9 cellular contexts compared by ENCODE assay signal in the genomic region with DNA sequence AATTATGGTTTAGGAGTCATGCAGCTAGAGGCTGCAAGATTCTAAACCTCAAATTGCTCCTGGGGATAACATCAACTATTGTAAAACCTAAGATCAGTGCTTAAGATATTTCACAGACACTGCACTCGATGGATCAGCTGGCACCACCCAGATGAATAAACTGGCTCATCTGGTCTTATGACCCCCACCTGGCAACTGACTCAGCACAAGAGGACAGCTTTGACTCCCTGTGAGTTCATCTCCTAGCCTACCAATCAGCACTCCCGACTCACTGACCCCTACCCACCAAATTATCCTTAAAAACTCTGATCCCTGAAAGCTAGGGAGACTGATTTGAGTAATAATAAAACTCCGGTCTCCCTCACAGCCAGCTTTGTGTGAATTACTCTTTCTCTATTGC. TPM values are rescaled to one million over a fixed set of nuclear protein-coding genes. Genes with fewer than 3 reads are reported as not detected.
A peak's percentile ranks its signal among the peaks of the same experiment; 100 is the strongest.
DNase-seq lines count a peak whose midpoint lies in the region; ATAC-seq lines count a peak whose summit lies in the region.
"Had no signal": no experiment of that assay in that cellular context is flagged by ENCODE, and none has a peak within 500 bp of the region (broad histone marks: within the 10 kb centered on the region; RNA-seq: fewer than 3 reads in every experiment).

No MANE protein-coding gene starts in this region.

- ATAC-seq in activated T-cell treated with anti-CD3 and anti-CD28 coated beads, Interleukin-2, amount 50 U/mL, for 72 hours (replicated peaks in 1 of 2): no peak
- ATAC-seq in GM18502 (IDR thresholded peaks at IDR 0.05; ENCODE audit: poor library complexity, unreplicated experiment): no peak

- H3K36me3 Mint-ChIP-seq in activated T-cell treated with anti-CD3 and anti-CD28 coated beads, Interleukin-2, amount 50 U/mL, for 72 hours (ENCODE audit: insufficient read depth in 2 of 2): peaks cover 4 to 5% of the 10 kb centered on the region in 2 donors
- peaks cover 12% of the 10 kb centered on the region for H3K36me3 Mint-ChIP-seq in activated CD4-positive, alpha-beta memory T cell treated with anti-CD3 and anti-CD28 coated beads, Interleukin-2, amount 10 ng/mL, durations not matched to agents 7 days and 5 days (ENCODE audit: low read depth)

- peak overlapping the region; percentile 81 to 85 for H3K4me3 Mint-ChIP-seq in activated T-cell treated with anti-CD3 and anti-CD28 coated beads, Interleukin-2, amount 50 U/mL, for 72 hours
- peak overlapping the region; percentile 73 for H3K4me3 Mint-ChIP-seq in activated CD4-positive, alpha-beta memory T cell treated with anti-CD3 and anti-CD28 coated beads, Interleukin-2, amount 10 ng/mL, durations not matched to agents 7 days and 5 days

- POLR2A ChIA-PET in activated CD4-positive, alpha-beta memory T cell treated with anti-CD3 and anti-CD28 coated beads, Interleukin-2, amount 10 ng/mL, durations not matched to agents 7 days and 5 days (lab: Charles Lee): interaction anchor here (0.8 to 1.5 kb wide), 4 partner anchors 10 to 459 kb away, joined by 3 to 4 read pairs (median 3); partner anchors contain the start of gene ZW10

- H3K9me3 ChIP-seq in iPS-20b (ENCODE audit: insufficient read depth, low read depth, low read length) (no peaks in the 10 kb centered on the region), thymus (ENCODE audit: control insufficient read depth) (no peaks in the 10 kb centered on the region)
- H3K9me3 ChIP-seq: testis had no signal

- CTCF ChIA-PET in activated CD4-positive, alpha-beta memory T cell treated with anti-CD3 and anti-CD28 coated beads, Interleukin-2, amount 10 ng/mL, durations not matched to agents 7 days and 5 days (lab: Charles Lee): interaction anchor here (1.4 to 2.3 kb wide), 3 partner anchors 219 to 483 kb away, joined by 3 to 9 read pairs (median 4); partner anchors contain the start of gene ZW10

- peak overlapping the region; percentile 68; the same call in 1 of the 2 replicates for H3K4me3 ChIP-seq in iPS-20b (ENCODE audit: low read length)
- H3K4me3 ChIP-seq in thymus (ENCODE audit: low read length): peak overlapping the region; percentile 64

- H3K27ac Mint-ChIP-seq in activated T-cell treated with anti-CD3 and anti-CD28 coated beads, Interleukin-2, amount 50 U/mL, for 72 hours: peak overlapping the region; percentile 66
- no peak overlapping the region for H3K27ac Mint-ChIP-seq in activated CD4-positive, alpha-beta memory T cell treated with anti-CD3 and anti-CD28 coated beads, Interleukin-2, amount 10 ng/mL, durations not matched to agents 7 days and 5 days

- H3K27ac ChIP-seq in iPS-20b (ENCODE audit: low read length) (no peak overlapping the region), thymus (ENCODE audit: low read depth) (no peak overlapping the region)
- H3K27ac ChIP-seq: testis had no signal

- no peaks in the 10 kb centered on the region for H3K27me3 Mint-ChIP-seq in activated T-cell treated with anti-CD3 and anti-CD28 coated beads, Interleukin-2, amount 50 U/mL, for 72 hours (ENCODE audit: low read depth)
- H3K27me3 Mint-ChIP-seq in activated CD4-positive, alpha-beta memory T cell treated with anti-CD3 and anti-CD28 coated beads, Interleukin-2, amount 10 ng/mL, durations not matched to agents 7 days and 5 days: no peaks in the 10 kb centered on the region

- peaks cover 0 to 3% of the 10 kb centered on the region in 2 donors for H3K9me3 Mint-ChIP-seq in activated T-cell treated with anti-CD3 and anti-CD28 coated beads, Interleukin-2, amount 50 U/mL, for 72 hours
- no peaks in the 10 kb centered on the region for H3K9me3 Mint-ChIP-seq in activated CD4-positive, alpha-beta memory T cell treated with anti-CD3 and anti-CD28 coated beads, Interleukin-2, amount 10 ng/mL, durations not matched to agents 7 days and 5 days

- peaks cover 18% of the 10 kb centered on the region for H3K4me1 Mint-ChIP-seq in activated T-cell treated with anti-CD3 and anti-CD28 coated beads, Interleukin-2, amount 50 U/mL, for 72 hours (ENCODE audit: low read depth)
- peaks cover 21% of the 10 kb centered on the region for H3K4me1 Mint-ChIP-seq in activated CD4-positive, alpha-beta memory T cell treated with anti-CD3 and anti-CD28 coated beads, Interleukin-2, amount 10 ng/mL, durations not matched to agents 7 days and 5 days

- H3K27me3 ChIP-seq in iPS-20b (ENCODE audit: insufficient read depth, low read length) (peaks cover 16% of the 10 kb centered on the region), thymus (ENCODE audit: control insufficient read depth, insufficient read depth) (no peaks in the 10 kb centered on the region)
- H3K27me3 ChIP-seq: testis had no signal

- H3K4me1 ChIP-seq in iPS-20b (ENCODE audit: insufficient read depth, low read length) (peaks cover 5% of the 10 kb centered on the region; the same call in 1 of the 2 replicates), thymus (ENCODE audit: control insufficient read depth, insufficient read depth, low read length) (peaks cover 5% of the 10 kb centered on the region)

- H3K9ac ChIP-seq in iPS-20b (ENCODE audit: low read depth, low read length): peak overlapping the region; percentile 66; the same call in 1 of the 2 replicates

- H3K36me3 ChIP-seq in iPS-20b (ENCODE audit: insufficient read depth, low read depth, low read length) (no peaks in the 10 kb centered on the region), thymus (ENCODE audit: control insufficient read depth, insufficient read depth) (no peaks in the 10 kb centered on the region)

- WGBS in thymus: 98% methylated on average over 3 of the region's 3 CpGs

- peak in 1 of 2 donors; percentile 5 for DNase-seq in activated T-cell treated with anti-CD3 and anti-CD28 coated beads, Interleukin-2, amount 50 U/mL, for 72 hours
- DNase-seq in activated T-cell treated with anti-CD3 and anti-CD28 coated beads, Interleukin-2, amount 50 U/mL, for 1 hour: no peak
- DNase-seq in activated CD4-positive, alpha-beta memory T cell treated with anti-CD3 and anti-CD28 coated beads, Interleukin-2, amount 10 ng/mL, durations not matched to agents 7 days and 5 days: no peak
- DNase-seq in SIG-M5 (lab: John Stamatoyannopoulos, UW): no peak
- no peak for DNase-seq in stimulated activated CD4-positive, alpha-beta T cell treated with anti-CD3 and anti-CD28 coated beads, Interleukin-2, amount 100 ng/mL, for 24 hours

RNA-seq across cellular contexts. Expression of gene TTC12, which starts 0.8 kb away (rescaled TPM):
- 10 to 100 TPM; 11.4 to 17.4 TPM for total RNA-seq in activated T-cell treated with anti-CD3 and anti-CD28 coated beads, Interleukin-2, amount 50 U/mL, for 72 hours
- total RNA-seq in activated CD4-positive, alpha-beta memory T cell treated with anti-CD3 and anti-CD28 coated beads, Interleukin-2, amount 10 ng/mL, durations not matched to agents 7 days and 5 days: 10 to 100 TPM; 11.9 to 13.5 TPM
- polyA plus RNA-seq in thymus: 11.1 TPM
